ENCODE assay signal across 19 cellular contexts in genomic region chr2:231696004-231696367, GRCh38. TPM values are rescaled to one million over a fixed set of nuclear protein-coding genes. Genes with fewer than 3 reads are reported as not detected.
DNase-seq lines count a peak whose midpoint lies in the region; ATAC-seq and TF ChIP-seq lines count a peak whose summit lies in the region.
"Had no signal": no experiment of that assay in that cellular context is flagged by ENCODE, and none has a peak within 500 bp of the region (broad histone marks: within the 10 kb centered on the region; RNA-seq: fewer than 3 reads in every experiment).

No MANE protein-coding gene starts in this region.

- no peaks in the 10 kb centered on the region for H3K9me3 ChIP-seq in breast epithelium
- no peaks in the 10 kb centered on the region for H3K9me3 ChIP-seq in liver (ENCODE audit: control insufficient read depth in 4 of 4, low read length in 3 of 4)
- H3K9me3 ChIP-seq in thyroid gland, result no peaks in the 10 kb centered on the region
- H3K9me3 ChIP-seq: upper lobe of left lung had no signal

- no peak for TF ChIP-seq POLR2A in breast epithelium (IDR thresholded peaks at IDR 0.05)
- no peak for TF ChIP-seq POLR2A in thyroid gland (IDR thresholded peaks at IDR 0.05)

- TF ChIP-seq CTCF in breast epithelium (IDR thresholded peaks at IDR 0.05) (no peak), liver (IDR thresholded peaks at IDR 0.05; ENCODE audit: low read depth, low read length, missing input control) (no peak), thyroid gland (IDR thresholded peaks at IDR 0.05) (no peak)

- H3K4me1 ChIP-seq in breast epithelium (no peaks in the 10 kb centered on the region), liver (ENCODE audit: control insufficient read depth in 4 of 4, insufficient read depth in 4 of 4, low read length in 3 of 4) (peaks cover 0 to 5% (median 4%) of the 10 kb centered on the region in 4 donors), thyroid gland (peaks cover 3 to 21% of the 10 kb centered on the region in 2 donors)
- H3K4me1 ChIP-seq: upper lobe of left lung had no signal

- intact Hi-C loops in breast epithelium (cut with DNase I; ENCODE audit: low total_unique reads), result no loop called here
- intact Hi-C loops in thyroid gland (cut with DNase I), result no loop called here

- TF ChIP-seq RAD21 in liver (IDR thresholded peaks at IDR 0.05), result no peak

- H3K27ac ChIP-seq in breast epithelium (peak overlapping the region; percentile 42 to 84), liver (ENCODE audit: low read depth in 1 of 2, low read length in 2 of 2) (peak overlapping the region; percentile 46), thyroid gland (peak overlapping the region in 2 of 3 donors; percentile 32 to 50)
- H3K27ac ChIP-seq: upper lobe of left lung had no signal

- H3K4me3 ChIP-seq in breast epithelium, result no peak overlapping the region
- no peak overlapping the region for H3K4me3 ChIP-seq in liver (ENCODE audit: low read depth in 1 of 3, low read length in 3 of 3)
- H3K4me3 ChIP-seq in thyroid gland (replicated peaks in 1 of 3), result no peak overlapping the region
- H3K4me3 ChIP-seq: upper lobe of left lung had no signal

- no peak overlapping the region for H3K9ac ChIP-seq in liver (ENCODE audit: low read depth in 1 of 2, low read length in 2 of 2)

- 26% methylated on average over 2 of the region's 2 CpGs for WGBS in liver
- 56 to 84% methylated on average over 2 of the region's 2 CpGs for WGBS in thyroid gland, 2 donors

- DNase-seq in GM04504 (ENCODE audit: low read depth) (peak; percentile 87), breast epithelium (ENCODE audit: low spot score in 2 of 2) (no peak), thyroid gland (peak in 1 of 2 donors; percentile 15)
- no peak for DNase-seq in NK-92 treated with Interleukin-12 subunit alpha and Interleukin-12 subunit beta, amount 100 ng/mL, for 24 hours (lab: John Stamatoyannopoulos, UW)
- DNase-seq: activated CD8-positive, alpha-beta memory T cell treated with anti-CD3 and anti-CD28 coated beads for 24 hours; amniotic stem cell; CD8-positive, alpha-beta T cell; erythroblast; MM.1S; NCI-H2029; NCI-H69; stimulated activated CD4-positive, alpha-beta T cell treated with anti-CD3 and anti-CD28 coated beads, Interleukin-4, amount 100 ng/mL, for 1 hour; T-helper 1 cell; upper lobe of left lung had no signal

- no peaks in the 10 kb centered on the region for H3K36me3 ChIP-seq in breast epithelium
- H3K36me3 ChIP-seq in liver (ENCODE audit: control insufficient read depth in 4 of 4, insufficient read depth in 3 of 4, low read depth in 1 of 4, low read length in 3 of 4), result no peaks in the 10 kb centered on the region
- no peaks in the 10 kb centered on the region for H3K36me3 ChIP-seq in thyroid gland
- H3K36me3 ChIP-seq: upper lobe of left lung had no signal

- no peak for ATAC-seq in HG02970 (IDR thresholded peaks at IDR 0.05; ENCODE audit: low FRiP score, unreplicated experiment)
- ATAC-seq in HG03571 (IDR thresholded peaks at IDR 0.05; ENCODE audit: unreplicated experiment), result no peak
- ATAC-seq: CD8-positive, alpha-beta T cell; Panc1; WTC11 had no signal

- H3K27me3 ChIP-seq in breast epithelium, result no peaks in the 10 kb centered on the region
- no peaks in the 10 kb centered on the region for H3K27me3 ChIP-seq in liver (ENCODE audit: control insufficient read depth in 4 of 4, insufficient read depth in 4 of 4, low read length in 3 of 4)
- H3K27me3 ChIP-seq in thyroid gland, result no peaks in the 10 kb centered on the region
- H3K27me3 ChIP-seq: upper lobe of left lung had no signal

TF ChIP-seq in liver, 16 proteins besides CTCF, POLR2A, EP300 and RAD21:
- TF ChIP-seq TAF1 (conservative IDR thresholded peaks at IDR 0.05), result no peak
- no peak for TF ChIP-seq HNF4G (IDR thresholded peaks at IDR 0.05)
- TF ChIP-seq ZBTB33 (IDR thresholded peaks at IDR 0.05), result no peak
- peak in 1 of 2 donors; percentile 55 for TF ChIP-seq RXRA (IDR thresholded peaks at IDR 0.05)
- peak in 1 of 2 donors; percentile 42 for TF ChIP-seq HNF4A (conservative IDR thresholded peaks at IDR 0.05)
- no peak for TF ChIP-seq JUND (IDR thresholded peaks at IDR 0.05)

RNA-seq across cellular contexts. Expression of gene PTMA, which starts 12.3 kb away (rescaled TPM):
- total RNA-seq in breast epithelium, result 1,000 to 10,000 TPM in 1 of 3 donors, 100 to 1,000 TPM in 2; 678 to 1,077 (median 956) TPM
- 100 to 1,000 TPM; 201 to 422 TPM for total RNA-seq in liver
- polyA plus RNA-seq in liver, result 100 to 1,000 TPM; 310 to 523 TPM
- 1,000 to 10,000 TPM in 3 of 4 donors, 100 to 1,000 TPM in 1; 631 to 1,160 (median 1,099) TPM for total RNA-seq in thyroid gland
